Comparison of ENCODE assay signal across 1 cellular context in the genomic region with DNA sequence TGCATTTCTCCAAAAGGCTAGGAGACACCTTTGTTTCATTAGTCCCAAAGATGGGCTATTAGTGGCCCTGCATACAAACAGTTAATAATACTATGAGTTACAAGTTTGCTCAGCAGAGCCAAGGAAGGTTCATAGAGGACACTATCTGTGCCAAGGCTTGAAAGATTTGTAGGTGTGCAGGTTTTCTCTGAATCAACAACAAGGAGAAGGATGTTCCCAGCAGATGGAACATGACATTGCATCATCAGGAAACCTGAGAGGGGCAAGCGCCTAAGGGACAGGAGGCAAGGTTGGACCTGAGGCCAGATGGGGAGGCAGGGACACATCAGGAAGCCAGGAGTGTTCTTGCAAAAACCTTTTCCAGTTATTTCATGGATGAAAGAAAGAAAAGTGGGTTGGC.
A peak's percentile ranks its signal among the peaks of the same experiment; 100 is the strongest.
TF ChIP-seq lines count a peak whose summit lies in the region.

No MANE protein-coding gene starts in this region.

TF ChIP-seq in HepG2, 621 proteins besides CTCF, POLR2A, EP300 and RAD21 (continued from another document):
- TF ChIP-seq BCL3 (CRISPR knock-in tag; IDR thresholded peaks at IDR 0.05) (no peak), KLF9 (CRISPR knock-in tag; IDR thresholded peaks at IDR 0.05; ENCODE audit: low read depth) (no peak), TCF7L2 (IDR thresholded peaks at IDR 0.05; ENCODE audit: low read depth, low read length) (no peak), PRDM15 (CRISPR knock-in tag; IDR thresholded peaks at IDR 0.05) (no peak), ZNF496 (CRISPR knock-in tag; IDR thresholded peaks at IDR 0.05; ENCODE audit: insufficient replicate concordance) (no peak), ZNF660 (CRISPR knock-in tag; IDR thresholded peaks at IDR 0.05; ENCODE audit: borderline replicate concordance, low read depth) (no peak), ZNF678 (CRISPR knock-in tag; IDR thresholded peaks at IDR 0.05) (no peak), GZF1 (CRISPR knock-in tag; IDR thresholded peaks at IDR 0.05) (no peak), MTERF4 (CRISPR knock-in tag; IDR thresholded peaks at IDR 0.05) (no peak), MXI1 (IDR thresholded peaks at IDR 0.05; ENCODE audit: borderline replicate concordance, low read depth, low read length) (no peak), ZNF20 (CRISPR knock-in tag; IDR thresholded peaks at IDR 0.05) (no peak), TBX3 (IDR thresholded peaks at IDR 0.05; ENCODE audit: borderline replicate concordance) (no peak), KDM3A (CRISPR knock-in tag; IDR thresholded peaks at IDR 0.05; ENCODE audit: low read depth) (no peak), LCORL (IDR thresholded peaks at IDR 0.05) (no peak), LCORL (CRISPR knock-in tag; IDR thresholded peaks at IDR 0.05) (no peak), ZNF253 (CRISPR knock-in tag; IDR thresholded peaks at IDR 0.05; ENCODE audit: borderline replicate concordance) (no peak), CEBPB (IDR thresholded peaks at IDR 0.05; ENCODE audit: borderline replicate concordance, low read depth, low read length) (peak; percentile 75), CEBPG (CRISPR knock-in tag; IDR thresholded peaks at IDR 0.05) (peak; percentile 40; the same call in 1 of the 2 replicates), ZNF460 (CRISPR knock-in tag; IDR thresholded peaks at IDR 0.05; ENCODE audit: borderline replicate concordance) (no peak), RFXANK (CRISPR knock-in tag; IDR thresholded peaks at IDR 0.05) (no peak), ZNF557 (CRISPR knock-in tag; IDR thresholded peaks at IDR 0.05) (no peak)
- TF ChIP-seq, protein P1, sequence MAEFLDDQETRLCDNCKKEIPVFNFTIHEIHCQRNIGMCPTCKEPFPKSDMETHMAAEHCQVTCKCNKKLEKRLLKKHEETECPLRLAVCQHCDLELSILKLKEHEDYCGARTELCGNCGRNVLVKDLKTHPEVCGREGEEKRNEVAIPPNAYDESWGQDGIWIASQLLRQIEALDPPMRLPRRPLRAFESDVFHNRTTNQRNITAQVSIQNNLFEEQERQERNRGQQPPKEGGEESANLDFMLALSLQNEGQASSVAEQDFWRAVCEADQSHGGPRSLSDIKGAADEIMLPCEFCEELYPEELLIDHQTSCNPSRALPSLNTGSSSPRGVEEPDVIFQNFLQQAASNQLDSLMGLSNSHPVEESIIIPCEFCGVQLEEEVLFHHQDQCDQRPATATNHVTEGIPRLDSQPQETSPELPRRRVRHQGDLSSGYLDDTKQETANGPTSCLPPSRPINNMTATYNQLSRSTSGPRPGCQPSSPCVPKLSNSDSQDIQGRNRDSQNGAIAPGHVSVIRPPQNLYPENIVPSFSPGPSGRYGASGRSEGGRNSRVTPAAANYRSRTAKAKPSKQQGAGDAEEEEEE (CRISPR knock-in tag; IDR thresholded peaks at IDR 0.05; ENCODE audit: borderline replicate concordance): no peak
- TF ChIP-seq, protein P2, sequence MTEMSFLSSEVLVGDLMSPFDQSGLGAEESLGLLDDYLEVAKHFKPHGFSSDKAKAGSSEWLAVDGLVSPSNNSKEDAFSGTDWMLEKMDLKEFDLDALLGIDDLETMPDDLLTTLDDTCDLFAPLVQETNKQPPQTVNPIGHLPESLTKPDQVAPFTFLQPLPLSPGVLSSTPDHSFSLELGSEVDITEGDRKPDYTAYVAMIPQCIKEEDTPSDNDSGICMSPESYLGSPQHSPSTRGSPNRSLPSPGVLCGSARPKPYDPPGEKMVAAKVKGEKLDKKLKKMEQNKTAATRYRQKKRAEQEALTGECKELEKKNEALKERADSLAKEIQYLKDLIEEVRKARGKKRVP (CRISPR knock-in tag; IDR thresholded peaks at IDR 0.05): 0 out of 4 replicates have a peak, but pooled peaks of 1 of the 2 experiments have one; percentile 31
